8 cellular contexts compared by ENCODE assay signal in genomic region chr16:84648595-84649510, GRCh38. TPM values are rescaled to one million over a fixed set of nuclear protein-coding genes. Genes with fewer than 3 reads are reported as not detected.
DNase-seq lines count a peak whose midpoint lies in the region; ATAC-seq, FAIRE-seq and TF ChIP-seq lines count a peak whose summit lies in the region.

No MANE protein-coding gene starts in this region.

- no peak for TF ChIP-seq RAD21 in K562 (CRISPR knock-in tag; conservative IDR thresholded peaks at IDR 0.05 in 1 of 2, IDR thresholded peaks at IDR 0.05 in 1 of 2)

- no TSS peak for BruUV-seq in K562 (replicated peaks; lab: Mats Ljungman, UMichigan)

- H3K4me2 ChIP-seq in K562 (ENCODE audit: insufficient read depth, low read length), result peak overlapping the region; percentile 82

- in situ Hi-C loops in K562 (cut with MboI), result no loop called here

- WGBS in K562 (ENCODE audit: insufficient coverage, low coverage, missing lambda C conversion rate), result 8% methylated on average over 57 of the region's 96 CpGs

- H3K27ac ChIP-seq in SK-N-MC (no peak overlapping the region), K562 (ENCODE audit: extremely low read depth, low read depth, low read length) (peak overlapping the region; percentile 73)

- no peak for TF ChIP-seq CTCF in K562 (IDR thresholded peaks at IDR 0.05 in 2 of 3, conservative IDR thresholded peaks at IDR 0.05 in 1 of 3; ENCODE audit: insufficient read depth in 2 of 3, low read depth in 1 of 3, low read length in 3 of 3)

- peak overlapping the region; percentile 81 for H2AFZ ChIP-seq in K562 (ENCODE audit: low read depth, low read length)

- peak; percentile 30 for DNase-seq in NCI-H2227 (lab: John Stamatoyannopoulos, UW; ENCODE audit: unreplicated experiment)
- no peak for DNase-seq in NCI-H2227 treated with DMSO at 0.1 percent for 48 hours (lab: John Stamatoyannopoulos, UW)
- no peak for DNase-seq in SK-N-MC (ENCODE audit: low read depth, low spot score)
- DNase-seq in K562 (ENCODE audit: extremely low read depth in 1 of 4, low spot score in 3 of 4), result peak; percentile 66 to 95 (median 90)
- DNase-seq in iPS-NIHi7 (ENCODE audit: extremely low spot score), result peak; percentile 78
- DNase-seq in stimulated activated CD4-positive, alpha-beta T cell treated with anti-CD3 and anti-CD28 coated beads, Interleukin-15, amount 100 ng/mL, for 24 hours, result peak; percentile 60
- no peak for DNase-seq in DMS153 (lab: John Stamatoyannopoulos, UW)

- H3K79me2 ChIP-seq in K562 (ENCODE audit: control insufficient read depth, insufficient read depth, low read length), result peaks cover 14% of the 10 kb centered on the region

- H3K9ac ChIP-seq in SK-N-MC (ENCODE audit: insufficient read length), result peak overlapping the region; percentile 47
- peak overlapping the region; percentile 77 to 93 for H3K9ac ChIP-seq in K562 (ENCODE audit: insufficient read depth in 1 of 2, low read depth in 2 of 2, low read length in 2 of 2)

- ATAC-seq in HG02885 (IDR thresholded peaks at IDR 0.05; ENCODE audit: poor library complexity, unreplicated experiment) (peak; percentile 73), K562 (peak; percentile 89)

- H3K27me3 ChIP-seq in K562 (ENCODE audit: control insufficient read depth in 2 of 2, insufficient read depth in 2 of 2, low read length in 2 of 2), result peaks cover 0 to 3% of the 10 kb centered on the region in 2 experiments; a peak in 2 of 5 replicates

- POLR2A ChIA-PET in K562 (lab: Yijun Ruan, JAX), result interaction anchor here (1.0 to 1.5 kb wide), 6 partner anchors 10 to 81 kb away, joined by 3 to 4 read pairs (median 3); no protein-coding TSS in a partner anchor

- intact Hi-C loops in K562 (cut with micrococcal nuclease), result no loop called here

- H3K4me1 ChIP-seq in K562 (replicated peaks in 1 of 2; ENCODE audit: control insufficient read depth in 2 of 2, insufficient read depth in 2 of 2, low read length in 2 of 2), result peaks cover 12 to 14% of the 10 kb centered on the region in 2 experiments; a peak in 4 of 5 replicates

- no peak for TF ChIP-seq EP300 in K562 (IDR thresholded peaks at IDR 0.05; ENCODE audit: low read length)

- H3K4me3 ChIP-seq in SK-N-MC (peak overlapping the region; percentile 68), K562 (peak overlapping the region; percentile 68)

- H3K9me3 ChIP-seq in SK-N-MC (ENCODE audit: low read depth, low read length) (no peaks in the 10 kb centered on the region), K562 (replicated peaks; ENCODE audit: control insufficient read depth, insufficient read depth, low read depth, low read length) (no peaks in the 10 kb centered on the region)

- CTCF ChIA-PET in K562 (lab: Yijun Ruan, JAX; ENCODE audit: low intra/inter-chr PET ratio), result no interaction called here

- TF ChIP-seq POLR2A in K562 (conservative IDR thresholded peaks at IDR 0.05), result no peak

- no peaks in the 10 kb centered on the region for H3K9me1 ChIP-seq in K562 (ENCODE audit: control insufficient read depth, insufficient read depth, low read length)

- H4K20me1 ChIP-seq in K562 (replicated peaks; ENCODE audit: control insufficient read depth, insufficient read depth, low read length), result 0 out of 2 replicates have a peak, but pooled peaks cover 7% of the 10 kb centered on the region

- no peak for FAIRE-seq in K562 (lab: Jason Lieb, UNC)

- H3K36me3 ChIP-seq in SK-N-MC (ENCODE audit: insufficient read depth, low read length), result no peaks in the 10 kb centered on the region
- peaks cover 30% of the 10 kb centered on the region; the same call in 2 of the 3 replicates for H3K36me3 ChIP-seq in K562 (ENCODE audit: control insufficient read depth, insufficient read depth, low read length)

TF ChIP-seq in K562, 482 proteins besides CTCF, POLR2A, EP300 and RAD21 (continues in another document):
- TF ChIP-seq, protein P1, sequence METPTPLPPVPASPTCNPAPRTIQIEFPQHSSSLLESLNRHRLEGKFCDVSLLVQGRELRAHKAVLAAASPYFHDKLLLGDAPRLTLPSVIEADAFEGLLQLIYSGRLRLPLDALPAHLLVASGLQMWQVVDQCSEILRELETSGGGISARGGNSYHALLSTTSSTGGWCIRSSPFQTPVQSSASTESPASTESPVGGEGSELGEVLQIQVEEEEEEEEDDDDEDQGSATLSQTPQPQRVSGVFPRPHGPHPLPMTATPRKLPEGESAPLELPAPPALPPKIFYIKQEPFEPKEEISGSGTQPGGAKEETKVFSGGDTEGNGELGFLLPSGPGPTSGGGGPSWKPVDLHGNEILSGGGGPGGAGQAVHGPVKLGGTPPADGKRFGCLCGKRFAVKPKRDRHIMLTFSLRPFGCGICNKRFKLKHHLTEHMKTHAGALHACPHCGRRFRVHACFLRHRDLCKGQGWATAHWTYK (CRISPR knock-in tag; IDR thresholded peaks at IDR 0.05), result 0 out of 2 replicates have a peak, but pooled peaks have one; percentile 13
- peak; percentile 58 for TF ChIP-seq KDM5B (IDR thresholded peaks at IDR 0.05; ENCODE audit: insufficient replicate concordance, low read depth, low read length)
- 0 out of 2 replicates have a peak, but pooled peaks have one; percentile 27 for TF ChIP-seq TGIF2 (CRISPR knock-in tag; IDR thresholded peaks at IDR 0.05)
- TF ChIP-seq ZNF354B (CRISPR knock-in tag; IDR thresholded peaks at IDR 0.05), result no peak
- no peak for TF ChIP-seq KDM2B (CRISPR knock-in tag; IDR thresholded peaks at IDR 0.05)
- TF ChIP-seq NR2C1 (IDR thresholded peaks at IDR 0.05), result peak; percentile 48; the same call in 1 of the 2 replicates
- peak; percentile 62; the same call in 1 of the 2 replicates for TF ChIP-seq NR2C1 (tag; IDR thresholded peaks at IDR 0.05)
- TF ChIP-seq EZH2 (IDR thresholded peaks at IDR 0.05; ENCODE audit: borderline replicate concordance, low read depth, low read length), result no peak
- TF ChIP-seq BRCA1 (IDR thresholded peaks at IDR 0.05), result no peak
- TF ChIP-seq BRCA1 (CRISPR knock-in tag; IDR thresholded peaks at IDR 0.05), result peak; percentile 91; the same call in 1 of the 2 replicates
- TF ChIP-seq CXXC5 (CRISPR knock-in tag; IDR thresholded peaks at IDR 0.05), result peak; percentile 67; the same call in 1 of the 2 replicates

RNA-seq across cellular contexts. Expression of gene KLHL36, which starts 0.5 kb away (rescaled TPM):
- total RNA-seq in K562 (2011; cell fraction: chromatin; rRNA removed; ENCODE audit: low replicate concordance), result 52.2 and 130 TPM in 2 replicates
- total RNA-seq in K562 (2011; cell fraction: nucleolus; rRNA removed), result 84.1 and 104 TPM in 2 replicates
- 79.9 and 86.4 TPM in 2 replicates for total RNA-seq in K562 (2011; cell fraction: nucleoplasm; rRNA removed)
- total RNA-seq in K562 (2014; rRNA removed), result 30.6 and 40.4 TPM in 2 replicates
- 15.5 and 16.6 TPM in 2 replicates for total RNA-seq in K562 (2014; rRNA removed; fragmentation: Illumina TruSeq; extraction: Trizol)
- total RNA-seq in K562 (2015; rRNA removed; fragmentation: Illumina TruSeq; extraction: Trizol), result 18.5 and 21.1 TPM in 2 replicates
- total RNA-seq in K562 (2021), result 48.6 and 51.2 TPM in 2 replicates
- polyA plus RNA-seq in K562 (2011; rRNA removed), result 25.6 and 34.8 TPM in 2 replicates
- 33.1 and 49.1 TPM in 2 replicates for polyA plus RNA-seq in K562 (2011; cell fraction: cytosol; rRNA removed)
- 59.7 and 85.8 TPM in 2 replicates for polyA plus RNA-seq in K562 (2011; cell fraction: nucleus; rRNA removed)
- polyA plus RNA-seq in K562 (2012), result 22.4 and 33.6 TPM in 2 replicates
- polyA plus RNA-seq in K562 (2014; fragmentation: Illumina TruSeq; extraction: Trizol), result 16.5 and 20.7 TPM in 2 replicates
- polyA plus RNA-seq in K562 (2014; fragmentation: Nextera tagmentation; extraction: Ambion mirVana), result 1 to 10 TPM; 2.1 to 2.5 TPM
- polyA plus RNA-seq in K562 (2014; rRNA removed), result 25.4 and 30.1 TPM in 2 replicates
- 31.9 and 39.3 TPM in 2 replicates for polyA minus RNA-seq in K562 (2011; rRNA and poly(A)+ RNA removed)
- 43.7 and 62.8 TPM in 2 replicates for polyA minus RNA-seq in K562 (2011; cell fraction: cytosol; rRNA and poly(A)+ RNA removed)
- 33.7 and 40.1 TPM in 2 replicates for polyA minus RNA-seq in K562 (2011; cell fraction: nucleus; rRNA and poly(A)+ RNA removed)

RNA-seq across cellular contexts. Expression of gene COTL1, which starts 31.0 kb away (rescaled TPM):
- total RNA-seq in K562 (2011; cell fraction: chromatin; rRNA removed; ENCODE audit: low replicate concordance), result 27.5 and 42.5 TPM in 2 replicates
- total RNA-seq in K562 (2011; cell fraction: nucleolus; rRNA removed), result 32.2 and 34.5 TPM in 2 replicates
- 35.0 and 39.8 TPM in 2 replicates for total RNA-seq in K562 (2011; cell fraction: nucleoplasm; rRNA removed)
- total RNA-seq in K562 (2014; rRNA removed) (117 and 145 TPM in 2 replicates), K562 (2014; rRNA removed; fragmentation: Illumina TruSeq; extraction: Trizol) (49.5 and 60.5 TPM in 2 replicates), K562 (2015; rRNA removed; fragmentation: Illumina TruSeq; extraction: Trizol) (71.8 and 72.5 TPM in 2 replicates), K562 (2021) (185 and 186 TPM in 2 replicates)
- polyA plus RNA-seq in K562 (2011; rRNA removed) (33.9 and 39.4 TPM in 2 replicates), K562 (2014; fragmentation: Illumina TruSeq; extraction: Trizol) (161 TPM in 2 replicates), K562 (2014; fragmentation: Nextera tagmentation; extraction: Ambion mirVana) (10 to 100 TPM; 27.7 to 33.4 TPM), K562 (2014; rRNA removed) (91.2 and 100 TPM in 2 replicates)
- 54.4 and 79.1 TPM in 2 replicates for polyA plus RNA-seq in K562 (2011; cell fraction: cytosol; rRNA removed)
- polyA plus RNA-seq in K562 (2011; cell fraction: nucleus; rRNA removed), result 33.5 and 46.0 TPM in 2 replicates
- 111 and 131 TPM in 2 replicates for polyA plus RNA-seq in K562 (2012)
- polyA minus RNA-seq in K562 (2011; rRNA and poly(A)+ RNA removed), result 21.2 and 25.2 TPM in 2 replicates
- 32.1 and 32.6 TPM in 2 replicates for polyA minus RNA-seq in K562 (2011; cell fraction: cytosol; rRNA and poly(A)+ RNA removed)
- 15.1 and 19.7 TPM in 2 replicates for polyA minus RNA-seq in K562 (2011; cell fraction: nucleus; rRNA and poly(A)+ RNA removed)

RNA-seq across cellular contexts. Expression of gene USP10, which starts 50.9 kb away (rescaled TPM):
- total RNA-seq in K562 (2011; cell fraction: chromatin; rRNA removed; ENCODE audit: low replicate concordance), result 154 and 338 TPM in 2 replicates
- total RNA-seq in K562 (2011; cell fraction: nucleolus; rRNA removed), result 84.7 and 99.0 TPM in 2 replicates
- total RNA-seq in K562 (2011; cell fraction: nucleoplasm; rRNA removed), result 165 and 228 TPM in 2 replicates
- total RNA-seq in K562 (2014; rRNA removed), result 78.1 and 96.9 TPM in 2 replicates
- total RNA-seq in K562 (2014; rRNA removed; fragmentation: Illumina TruSeq; extraction: Trizol), result 116 and 129 TPM in 2 replicates
- 113 and 121 TPM in 2 replicates for total RNA-seq in K562 (2015; rRNA removed; fragmentation: Illumina TruSeq; extraction: Trizol)
- total RNA-seq in K562 (2021), result 166 and 171 TPM in 2 replicates
- polyA plus RNA-seq in K562 (2011; rRNA removed), result 130 and 174 TPM in 2 replicates
- 147 and 220 TPM in 2 replicates for polyA plus RNA-seq in K562 (2011; cell fraction: cytosol; rRNA removed)
- polyA plus RNA-seq in K562 (2011; cell fraction: nucleus; rRNA removed), result 170 and 240 TPM in 2 replicates
- 98.9 and 130 TPM in 2 replicates for polyA plus RNA-seq in K562 (2012)
- 161 and 197 TPM in 2 replicates for polyA plus RNA-seq in K562 (2014; fragmentation: Illumina TruSeq; extraction: Trizol)
- 10 to 100 TPM; 61.7 to 61.9 TPM for polyA plus RNA-seq in K562 (2014; fragmentation: Nextera tagmentation; extraction: Ambion mirVana)
- 87.2 and 93.2 TPM in 2 replicates for polyA plus RNA-seq in K562 (2014; rRNA removed)
- 228 and 275 TPM in 2 replicates for polyA minus RNA-seq in K562 (2011; rRNA and poly(A)+ RNA removed)
- 118 and 134 TPM in 2 replicates for polyA minus RNA-seq in K562 (2011; cell fraction: cytosol; rRNA and poly(A)+ RNA removed)
- 62.6 and 87.9 TPM in 2 replicates for polyA minus RNA-seq in K562 (2011; cell fraction: nucleus; rRNA and poly(A)+ RNA removed)

Comparison
In these comparisons a context has a peak if more than half of its experiments do, and no peak if none do; other contexts are left out.
1. DNase-seq: peak in NCI-H2227 (single experiment), K562 (4 of 4), iPS-NIHi7 (single experiment) and stimulated activated CD4-positive, alpha-beta T cell treated with anti-CD3 and anti-CD28 coated beads, Interleukin-15, amount 100 ng/mL, for 24 hours (single experiment); none in NCI-H2227 treated with DMSO at 0.1 percent for 48 hours (single experiment), SK-N-MC (single experiment) and DMS153 (single experiment).